Comparison of ENCODE assay signal across 8 cellular contexts in genomic region chr1:2300851-2301606, GRCh38.
DNase-seq lines count a peak whose midpoint lies in the region; ATAC-seq and TF ChIP-seq lines count a peak whose summit lies in the region.

No MANE protein-coding gene starts in this region.

- peak overlapping the region; percentile 99 for H3K27ac ChIP-seq in BLaER1
- H3K27ac ChIP-seq in esophagus (ENCODE audit: low read depth in 2 of 2, low read length in 1 of 2): peak overlapping the region; percentile 76 to 77
- peak overlapping the region; percentile 88 to 95 (median 92) for H3K27ac ChIP-seq in upper lobe of left lung

- H3K4me1 ChIP-seq in BLaER1 (peaks cover 91% of the 10 kb centered on the region), esophagus (ENCODE audit: control insufficient read depth in 2 of 2, insufficient read depth in 2 of 2, low read length in 1 of 2) (peaks cover 7 to 40% of the 10 kb centered on the region in 2 donors), upper lobe of left lung (peaks cover 43 to 73% (median 49%) of the 10 kb centered on the region in 4 donors)

- H3K36me3 ChIP-seq in BLaER1: peaks cover 29% of the 10 kb centered on the region
- H3K36me3 ChIP-seq in esophagus (ENCODE audit: control insufficient read depth in 2 of 2, insufficient read depth in 2 of 2, low read length in 1 of 2): peaks cover 3 to 33% of the 10 kb centered on the region in 2 donors
- H3K36me3 ChIP-seq in upper lobe of left lung: peaks cover 10 to 32% (median 30%) of the 10 kb centered on the region in 4 donors

- H3K9ac ChIP-seq in BLaER1: peak overlapping the region; percentile 90

- peak overlapping the region; percentile 86 to 97 (median 96) for H3K4me3 Mint-ChIP-seq in IgD-negative memory B cell

- H3K4me2 ChIP-seq in BLaER1: peak overlapping the region; percentile 100

- peak in 3 of 4 donors; percentile 39 to 86 (median 76) for TF ChIP-seq EP300 in upper lobe of left lung (IDR thresholded peaks at IDR 0.05)

- H3K4me3 ChIP-seq in BLaER1 (peak overlapping the region; percentile 62), esophagus (ENCODE audit: low read depth in 1 of 2, low read length in 2 of 2) (no peak overlapping the region), upper lobe of left lung (peak overlapping the region in 3 of 4 donors; percentile 18 to 40 (median 31))

- peaks cover 96% of the 10 kb centered on the region for H4K20me1 ChIP-seq in BLaER1

- peak in 2 of 4 donors; percentile 49 to 68 for TF ChIP-seq POLR2A in upper lobe of left lung (IDR thresholded peaks at IDR 0.05)

- peak overlapping the region; percentile 99 to 100 (median 100) for H3K27ac Mint-ChIP-seq in IgD-negative memory B cell

- no peaks in the 10 kb centered on the region for H3K27me3 Mint-ChIP-seq in IgD-negative memory B cell

- H3K27me3 ChIP-seq in BLaER1 (no peaks in the 10 kb centered on the region), esophagus (ENCODE audit: control insufficient read depth in 1 of 2, insufficient read depth in 2 of 2, low read length in 2 of 2) (no peaks in the 10 kb centered on the region), upper lobe of left lung (no peaks in the 10 kb centered on the region)

- intact Hi-C loops in posterior cingulate gyrus (cut with DNase I): no loop called here

- ATAC-seq in GM21360 (IDR thresholded peaks at IDR 0.05; ENCODE audit: unreplicated experiment): peak; percentile 41
- ATAC-seq in upper lobe of left lung (ENCODE audit: low FRiP score in 2 of 2): peak; percentile 75 to 79

- H3K9me3 ChIP-seq in BLaER1 (no peaks in the 10 kb centered on the region), esophagus (ENCODE audit: control insufficient read depth in 2 of 2, insufficient read depth in 1 of 2, low read depth in 1 of 2, low read length in 1 of 2) (no peaks in the 10 kb centered on the region), upper lobe of left lung (no peaks in the 10 kb centered on the region)

- peak; percentile 77 to 83 for DNase-seq in activated CD8-positive, alpha-beta memory T cell treated with anti-CD3 and anti-CD28 coated beads for 4 hours (ENCODE audit: low read depth in 2 of 2)
- DNase-seq in posterior cingulate gyrus (peak in 6 of 10 donors; percentile 46 to 94 (median 56)), upper lobe of left lung (peak; percentile 87 to 93), SW480 (ENCODE audit: low spot score) (no peak)

- peak in 1 of 6 experiments; percentile 6 for TF ChIP-seq CTCF in upper lobe of left lung (IDR thresholded peaks at IDR 0.05)

- H3K4me1 Mint-ChIP-seq in IgD-negative memory B cell: peaks cover 17 to 25% (median 25%) of the 10 kb centered on the region in 3 donors

- WGBS in esophagus, 2 donors: 40 to 42% methylated on average over 37 of the region's 37 CpGs
- WGBS in upper lobe of left lung, 2 donors: 25 to 31% methylated on average over 24 to 37 of the region's 37 CpGs

- no peaks in the 10 kb centered on the region for H3K9me3 Mint-ChIP-seq in IgD-negative memory B cell

- H3K36me3 Mint-ChIP-seq in IgD-negative memory B cell: no peaks in the 10 kb centered on the region

Comparison
In these comparisons a context has a peak if more than half of its experiments do, and no peak if none do; other contexts are left out.
1. H3K4me3 ChIP-seq: peak in BLaER1 (single experiment) and upper lobe of left lung (3 of 4); none in esophagus (0 of 2).
2. Peak in every context shown above with its lines, with median percentiles within 50 percentile points of each other: H3K27ac ChIP-seq.